ENCODE assay signal across 1 cellular context in the genomic region with DNA sequence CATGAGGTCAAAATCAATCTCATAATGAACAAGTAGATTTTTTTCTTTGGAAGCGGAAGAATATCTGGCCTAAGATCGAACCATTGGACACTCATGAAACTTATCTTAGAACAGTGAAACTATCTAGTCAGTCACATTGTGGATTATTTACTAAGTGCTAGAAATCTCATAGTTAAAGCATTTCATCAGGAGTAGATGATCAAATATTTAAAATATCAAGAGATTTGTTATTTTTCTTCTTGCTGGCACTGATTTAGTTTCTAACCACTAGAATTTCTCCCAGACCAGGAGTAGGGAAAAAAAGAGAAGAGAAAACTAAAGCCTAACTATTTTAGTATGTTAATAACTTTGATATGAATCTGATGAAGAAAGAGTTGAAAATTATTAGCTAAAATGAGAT.
TF ChIP-seq lines count a peak whose summit lies in the region.

No MANE protein-coding gene starts in this region.

TF ChIP-seq in GM23338, 12 proteins besides CTCF, POLR2A, EP300 and RAD21 (continued from another document):
- TF ChIP-seq, protein P1, sequence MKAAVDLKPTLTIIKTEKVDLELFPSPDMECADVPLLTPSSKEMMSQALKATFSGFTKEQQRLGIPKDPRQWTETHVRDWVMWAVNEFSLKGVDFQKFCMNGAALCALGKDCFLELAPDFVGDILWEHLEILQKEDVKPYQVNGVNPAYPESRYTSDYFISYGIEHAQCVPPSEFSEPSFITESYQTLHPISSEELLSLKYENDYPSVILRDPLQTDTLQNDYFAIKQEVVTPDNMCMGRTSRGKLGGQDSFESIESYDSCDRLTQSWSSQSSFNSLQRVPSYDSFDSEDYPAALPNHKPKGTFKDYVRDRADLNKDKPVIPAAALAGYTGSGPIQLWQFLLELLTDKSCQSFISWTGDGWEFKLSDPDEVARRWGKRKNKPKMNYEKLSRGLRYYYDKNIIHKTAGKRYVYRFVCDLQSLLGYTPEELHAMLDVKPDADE (IDR thresholded peaks at IDR 0.05) = no peak
